27 cellular contexts compared by ENCODE assay signal in the genomic region with DNA sequence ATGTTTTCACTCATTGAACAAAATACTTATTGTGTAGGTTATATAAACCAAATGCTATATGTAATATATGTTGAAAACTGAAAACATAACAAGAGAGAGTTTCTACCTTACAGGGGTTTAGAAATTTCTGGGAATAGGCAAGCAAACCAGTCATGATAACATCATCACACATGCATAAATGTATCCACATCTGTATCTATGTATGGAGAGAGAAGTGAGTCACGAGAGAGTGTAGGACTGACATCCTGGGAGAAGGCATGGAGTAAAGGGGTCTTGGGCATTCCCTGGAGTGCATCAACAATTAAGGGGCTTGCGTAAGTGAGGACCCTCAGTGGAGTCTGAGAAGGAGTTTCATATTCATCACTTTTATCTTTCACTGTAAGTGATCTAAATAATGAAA.
DNase-seq lines count a peak whose midpoint lies in the region; ATAC-seq, FAIRE-seq and TF ChIP-seq lines count a peak whose summit lies in the region.
"Had no signal": no experiment of that assay in that cellular context is flagged by ENCODE, and none has a peak within 500 bp of the region (broad histone marks: within the 10 kb centered on the region; RNA-seq: fewer than 3 reads in every experiment).

No MANE protein-coding gene starts in this region.

- H3K4me1 ChIP-seq in naive thymus-derived CD4-positive, alpha-beta T cell (ENCODE audit: control insufficient read depth in 2 of 2, insufficient read depth in 2 of 2, low read length in 2 of 2) = no peaks in the 10 kb centered on the region
- H3K4me1 ChIP-seq: A549; BLaER1 treated with 17β-estradiol and CSF1 and Interleukin-3, amounts not matched to agents 10 nM and 100 nM had no signal

- peaks cover 3% of the 10 kb centered on the region for H3K36me3 ChIP-seq in bronchial epithelial cell (ENCODE audit: control insufficient read depth, insufficient read depth, low read length)
- H3K36me3 ChIP-seq in naive thymus-derived CD4-positive, alpha-beta T cell (ENCODE audit: control insufficient read depth in 2 of 3, insufficient read depth in 3 of 3, low read length in 3 of 3) = peaks cover 0 to 7% (median 0%) of the 10 kb centered on the region in 3 experiments

- H3K4me3 ChIP-seq in bronchial epithelial cell (ENCODE audit: low read depth, low read length) (no peak overlapping the region), foreskin fibroblast (ENCODE audit: low read depth in 1 of 2, low read length in 2 of 2) (no peak overlapping the region)
- no peak overlapping the region for H3K4me3 ChIP-seq in naive thymus-derived CD4-positive, alpha-beta T cell (ENCODE audit: low read length)
- H3K4me3 ChIP-seq: A549; BLaER1 treated with 17β-estradiol and CSF1 and Interleukin-3, amounts not matched to agents 10 nM and 100 nM; SK-N-MC had no signal

- peaks cover 0 to 18% (median 0%) of the 10 kb centered on the region in 7 donors for H3K4me1 Mint-ChIP-seq in naive thymus-derived CD4-positive, alpha-beta T cell
- no peaks in the 10 kb centered on the region for H3K4me1 Mint-ChIP-seq in activated CD4-positive, alpha-beta memory T cell treated with anti-CD3 and anti-CD28 coated beads for 36 hours (ENCODE audit: low read depth)

- CTCF ChIA-PET in RWPE1 (lab: Yijun Ruan, JAX) = no interaction called here
- CTCF ChIA-PET in naive thymus-derived CD4-positive, alpha-beta T cell (lab: Charles Lee) = no interaction called here
- CTCF ChIA-PET in activated CD4-positive, alpha-beta memory T cell treated with anti-CD3 and anti-CD28 coated beads for 36 hours (lab: Charles Lee) = no interaction called here

- intact Hi-C loops in naive thymus-derived CD4-positive, alpha-beta T cell (cut with micrococcal nuclease) = no loop called here
- intact Hi-C loops in activated CD4-positive, alpha-beta memory T cell treated with anti-CD3 and anti-CD28 coated beads for 36 hours (cut with micrococcal nuclease) = no loop called here

- no peak overlapping the region for H3K4me3 Mint-ChIP-seq in naive thymus-derived CD4-positive, alpha-beta T cell
- H3K4me3 Mint-ChIP-seq in activated CD4-positive, alpha-beta memory T cell treated with anti-CD3 and anti-CD28 coated beads for 36 hours = no peak overlapping the region
- H3K4me3 Mint-ChIP-seq: CD4-positive, alpha-beta T cell had no signal

- H3K27me3 Mint-ChIP-seq in naive thymus-derived CD4-positive, alpha-beta T cell = no peaks in the 10 kb centered on the region
- no peaks in the 10 kb centered on the region for H3K27me3 Mint-ChIP-seq in activated CD4-positive, alpha-beta memory T cell treated with anti-CD3 and anti-CD28 coated beads for 36 hours
- H3K27me3 Mint-ChIP-seq: CD4-positive, alpha-beta T cell had no signal

- H3K36me3 Mint-ChIP-seq in naive thymus-derived CD4-positive, alpha-beta T cell = peaks cover 6 to 56% (median 17%) of the 10 kb centered on the region in 5 donors
- H3K36me3 Mint-ChIP-seq in activated CD4-positive, alpha-beta memory T cell treated with anti-CD3 and anti-CD28 coated beads for 36 hours = peaks cover 31% of the 10 kb centered on the region

- TF ChIP-seq CTCF in bronchial epithelial cell (IDR thresholded peaks at IDR 0.05; ENCODE audit: insufficient read depth, low read length, severe bottlenecking) (no peak), foreskin fibroblast (IDR thresholded peaks at IDR 0.05; ENCODE audit: low read depth, low read length) (no peak), RWPE1 (conservative IDR thresholded peaks at IDR 0.05; ENCODE audit: low read depth) (no peak)

- no peak for ATAC-seq in naive thymus-derived CD4-positive, alpha-beta T cell
- ATAC-seq: A549 had no signal

- no peak for FAIRE-seq in bronchial epithelial cell (lab: Jason Lieb, UNC)
- FAIRE-seq: A549, G401.6, H1, HTR-8/SVneo had no signal

- no peaks in the 10 kb centered on the region for H3K9me3 ChIP-seq in naive thymus-derived CD4-positive, alpha-beta T cell (ENCODE audit: control insufficient read depth in 2 of 3, low read length in 3 of 3)
- H3K9me3 ChIP-seq: A549; BLaER1 treated with 17β-estradiol and CSF1 and Interleukin-3, amounts not matched to agents 10 nM and 100 nM had no signal

- no peaks in the 10 kb centered on the region for H3K27me3 ChIP-seq in bronchial epithelial cell (ENCODE audit: control insufficient read depth, insufficient read depth, low read length)
- H3K27me3 ChIP-seq in naive thymus-derived CD4-positive, alpha-beta T cell (ENCODE audit: control insufficient read depth in 2 of 2, insufficient read depth in 2 of 2, low read length in 2 of 2) = no peaks in the 10 kb centered on the region
- H3K27me3 ChIP-seq: BLaER1 treated with 17β-estradiol and CSF1 and Interleukin-3, amounts not matched to agents 10 nM and 100 nM had no signal

- POLR2A ChIA-PET in RWPE1 (lab: Yijun Ruan, JAX; ENCODE audit: low non-redundant PET) = no interaction called here
- POLR2A ChIA-PET in naive thymus-derived CD4-positive, alpha-beta T cell (lab: Charles Lee) = no interaction called here
- POLR2A ChIA-PET in activated CD4-positive, alpha-beta memory T cell treated with anti-CD3 and anti-CD28 coated beads for 36 hours (lab: Charles Lee) = no interaction called here

- H3K27ac Mint-ChIP-seq in naive thymus-derived CD4-positive, alpha-beta T cell = no peak overlapping the region
- no peak overlapping the region for H3K27ac Mint-ChIP-seq in activated CD4-positive, alpha-beta memory T cell treated with anti-CD3 and anti-CD28 coated beads for 36 hours
- H3K27ac Mint-ChIP-seq: CD4-positive, alpha-beta T cell had no signal

- no peaks in the 10 kb centered on the region for H3K9me3 Mint-ChIP-seq in naive thymus-derived CD4-positive, alpha-beta T cell
- H3K9me3 Mint-ChIP-seq in activated CD4-positive, alpha-beta memory T cell treated with anti-CD3 and anti-CD28 coated beads for 36 hours = no peaks in the 10 kb centered on the region
- H3K9me3 Mint-ChIP-seq: CD4-positive, alpha-beta T cell had no signal

- no peak overlapping the region for H3K27ac ChIP-seq in RWPE1
- H3K27ac ChIP-seq in naive thymus-derived CD4-positive, alpha-beta T cell (ENCODE audit: low read depth, low read length) = no peak overlapping the region
- H3K27ac ChIP-seq: A549; BLaER1 treated with 17β-estradiol and CSF1 and Interleukin-3, amounts not matched to agents 10 nM and 100 nM; SK-N-MC had no signal

- DNase-seq in HCEC 1CT (peak; percentile 66), bronchial epithelial cell (ENCODE audit: low read depth) (peak; percentile 52), foreskin fibroblast (peak; percentile 28 to 69), RWPE1 (ENCODE audit: low spot score) (no peak), T-helper 9 cell (no peak)
- DNase-seq in naive thymus-derived CD4-positive, alpha-beta T cell = no peak
- no peak for DNase-seq in activated CD4-positive, alpha-beta memory T cell treated with anti-CD3 and anti-CD28 coated beads for 36 hours
- DNase-seq: AML-193; CD4-positive, alpha-beta T cell; DMS53; KBM-7; NCI-H1105; NCI-H1436 treated with DMSO at 0.1 percent for 48 hours; NCI-H187 treated with DMSO at 0.1 percent for 48 hours; NCI-H2107; NCI-H446; NCI-H524 treated with DMSO at 0.1 percent for 48 hours; NCI-H774; NK-92 treated with Interleukin-12 subunit alpha and Interleukin-12 subunit beta, amount 100 ng/mL, for 24 hours; Right ventricle myocardium superior; SW 1271 had no signal

Comparison
In these comparisons a context has a peak if more than half of its experiments do, and no peak if none do; other contexts are left out.
1. DNase-seq: peak in HCEC 1CT (single experiment), bronchial epithelial cell (single experiment) and foreskin fibroblast (2 of 2); none in RWPE1 (single experiment), T-helper 9 cell (single experiment), naive thymus-derived CD4-positive, alpha-beta T cell (0 of 9) and activated CD4-positive, alpha-beta memory T cell treated with anti-CD3 and anti-CD28 coated beads for 36 hours (single experiment).